In the genomic region with DNA sequence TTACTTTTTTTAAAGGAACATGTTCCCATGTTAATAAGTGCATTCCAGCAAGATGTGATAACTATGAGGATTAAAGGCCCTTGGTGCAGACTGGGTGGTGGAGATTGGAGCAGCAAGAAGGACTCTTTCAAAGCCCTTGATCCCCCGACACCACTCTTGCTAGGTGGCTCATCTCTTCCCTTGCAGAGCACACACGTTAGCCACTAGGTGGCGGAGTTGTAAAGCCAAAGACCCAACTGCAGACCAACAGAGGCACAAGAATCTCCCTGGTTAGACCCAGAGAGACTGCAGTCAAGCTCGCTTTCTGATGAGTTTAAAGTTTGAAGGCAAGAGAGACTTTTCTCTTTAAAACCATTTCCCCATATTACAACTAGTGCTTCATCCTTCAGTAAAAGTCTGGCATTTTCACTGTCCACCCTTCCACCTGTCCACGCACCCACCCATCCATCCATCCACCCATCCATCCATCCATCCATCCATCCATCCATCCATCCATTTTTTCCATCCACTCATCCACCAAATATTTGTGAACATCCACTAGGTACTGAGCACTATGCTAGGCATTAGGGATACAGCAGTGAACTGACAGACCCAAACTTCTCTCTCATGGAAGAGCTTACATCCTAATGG, we compare ENCODE assay signal across 7 cellular contexts.
A peak's percentile ranks its signal among the peaks of the same experiment; 100 is the strongest.
DNase-seq lines count a peak whose midpoint lies in the region; ATAC-seq, FAIRE-seq and TF ChIP-seq lines count a peak whose summit lies in the region.

No MANE protein-coding gene starts in this region.

- no peaks in the 10 kb centered on the region for H3K9me3 ChIP-seq in HepG2 (ENCODE audit: low read length)

- H3K4me2 ChIP-seq in HepG2 (ENCODE audit: low read depth, low read length) = no peak overlapping the region

- no peaks in the 10 kb centered on the region for H3K79me2 ChIP-seq in HepG2 (ENCODE audit: insufficient read depth, low read length)

- DNase-seq in NCI-H2196 treated with DMSO at 0.1 percent for 48 hours (lab: John Stamatoyannopoulos, UW; ENCODE audit: unreplicated experiment) = peak; percentile 53
- peak; percentile 88 for DNase-seq in choroid plexus epithelial cell (ENCODE audit: low read depth)
- peak; percentile 71 for DNase-seq in HepG2 (ENCODE audit: low spot score)
- peak; percentile 28 to 35 (median 34) for DNase-seq in stimulated activated CD4-positive, alpha-beta T cell treated with anti-CD3 and anti-CD28 coated beads, TNF-alpha, amount 100 ng/mL, for 48 hours (ENCODE audit: low read depth in 3 of 3)

- TF ChIP-seq CTCF in GM12872 (IDR thresholded peaks at IDR 0.05; ENCODE audit: insufficient read depth, low read depth, low read length) = peak; percentile 91
- TF ChIP-seq CTCF in choroid plexus epithelial cell (conservative IDR thresholded peaks at IDR 0.05; ENCODE audit: low read depth, low read length) = peak; percentile 96
- TF ChIP-seq CTCF in HepG2 (CRISPR knock-in tag; IDR thresholded peaks at IDR 0.05) = peak; percentile 86

- no peak for TF ChIP-seq POLR2A in HepG2 (IDR thresholded peaks at IDR 0.05; ENCODE audit: insufficient read depth in 1 of 2, low read depth in 2 of 2, low read length in 2 of 2)

- no TSS peak for BruUV-seq in HepG2 (replicated peaks; lab: Mats Ljungman, UMichigan)

- POLR2A ChIA-PET in HepG2 (lab: Yijun Ruan, JAX) = no interaction called here

- peak; percentile 83 for FAIRE-seq in HepG2 (lab: Jason Lieb, UNC)

- 12% methylated on average over 5 of the region's 5 CpGs for WGBS in HepG2 (ENCODE audit: low lambda C conversion rate)

- intact Hi-C loops in HepG2 (cut with micrococcal nuclease; ENCODE audit: unreplicated experiment) = loop anchor here (5.0 kb wide), 1 partner anchor 511 kb away; no protein-coding TSS in a partner anchor

- no peaks in the 10 kb centered on the region for H3K4me1 ChIP-seq in HepG2 (ENCODE audit: insufficient read depth, low read length)

- in situ Hi-C loops in HepG2 (cut with HindIII; ENCODE audit: extremely low pct_ligation_motif_present, low pct_unique_long_range_greater_than_20kb) = loop anchor here (5.0 kb wide), 2 partner anchors 506 to 766 kb away; no protein-coding TSS in a partner anchor

- no peak overlapping the region for H2AFZ ChIP-seq in HepG2 (ENCODE audit: low read length)

- no peak overlapping the region for H3K9ac ChIP-seq in HepG2 (ENCODE audit: insufficient read depth, low read depth, low read length)

- CTCF ChIA-PET in HepG2 (lab: Yijun Ruan, JAX; ENCODE audit: low intra/inter-chr PET ratio, low total read pairs) = interaction anchor here (1.4 to 2.2 kb wide), 5 partner anchors 509 to 768 kb away, joined by 4 to 15 read pairs (median 7); no protein-coding TSS in a partner anchor

- peak; percentile 77 for ATAC-seq in HG03025 (IDR thresholded peaks at IDR 0.05; ENCODE audit: low FRiP score, unreplicated experiment)
- peak; percentile 55 to 58 for ATAC-seq in activated CD4-positive, CD25-positive, alpha-beta regulatory T cell treated with anti-CD3 and anti-CD28 coated beads, Interleukin-2, amount 50 U/mL, for 24 hours
- ATAC-seq in HepG2 = peak; percentile 93

- TF ChIP-seq RAD21 in HepG2 (CRISPR knock-in tag; IDR thresholded peaks at IDR 0.05) = peak; percentile 70

- H3K36me3 ChIP-seq in HepG2 (replicated peaks in 1 of 2; ENCODE audit: control insufficient read depth in 1 of 2, insufficient read depth in 2 of 2, low read length in 2 of 2) = no peaks in the 10 kb centered on the region

- H3K27me3 ChIP-seq in HepG2 (ENCODE audit: control insufficient read depth in 1 of 2, insufficient read depth in 2 of 2, low read length in 2 of 2) = no peaks in the 10 kb centered on the region

- no peak overlapping the region for H3K27ac ChIP-seq in HepG2 (ENCODE audit: extremely low read length, insufficient read depth, low read length)

- H4K20me1 ChIP-seq in HepG2 (ENCODE audit: insufficient read depth, low read length) = no peaks in the 10 kb centered on the region

- H3K4me3 ChIP-seq in choroid plexus epithelial cell (ENCODE audit: low read depth, low read length) (no peak overlapping the region), HepG2 (replicated peaks in 1 of 3; ENCODE audit: insufficient read depth in 1 of 3, low read depth in 2 of 3, low read length in 3 of 3) (no peak overlapping the region)

- TF ChIP-seq EP300 in HepG2 (IDR thresholded peaks at IDR 0.05; ENCODE audit: low read depth in 2 of 2, low read length in 2 of 2) (no peak), HepG2 (CRISPR knock-in tag; IDR thresholded peaks at IDR 0.05; ENCODE audit: borderline replicate concordance) (no peak)

TF ChIP-seq in HepG2, 621 proteins besides CTCF, POLR2A, EP300 and RAD21:
- peak; percentile 87 for TF ChIP-seq SMC3 (IDR thresholded peaks at IDR 0.05; ENCODE audit: low read length)
- peak; percentile 92 for TF ChIP-seq STAG1 (CRISPR knock-in tag; IDR thresholded peaks at IDR 0.05)
- no peak for TF ChIP-seq NFE2L1 (CRISPR knock-in tag; IDR thresholded peaks at IDR 0.05; ENCODE audit: borderline replicate concordance)
- 0 out of 2 replicates have a peak, but pooled peaks have one; percentile 11 for TF ChIP-seq SALL1 (CRISPR knock-in tag; IDR thresholded peaks at IDR 0.05)
- TF ChIP-seq ZBTB1 (CRISPR knock-in tag; IDR thresholded peaks at IDR 0.05; ENCODE audit: borderline replicate concordance) = no peak

Comparison
In these comparisons a context has a peak if more than half of its experiments do, and no peak if none do; other contexts are left out.
1. DNase-seq: peak in every context shown above with its lines; median percentile 88 in choroid plexus epithelial cell; 71 in HepG2; 53 in NCI-H2196 treated with DMSO at 0.1 percent for 48 hours; 34 in stimulated activated CD4-positive, alpha-beta T cell treated with anti-CD3 and anti-CD28 coated beads, TNF-alpha, amount 100 ng/mL, for 48 hours.